ENCODE assay signal across 1 cellular context in genomic region chr11:122170815-122171475, GRCh38.
TF ChIP-seq lines count a peak whose summit lies in the region.

No MANE protein-coding gene starts in this region.

TF ChIP-seq in HCT116, 20 proteins besides CTCF, POLR2A, EP300 and RAD21:
- TF ChIP-seq REST (IDR thresholded peaks at IDR 0.05; ENCODE audit: low read depth) (no peak), MAX (IDR thresholded peaks at IDR 0.05) (0 out of 2 replicates have a peak, but pooled peaks have one; percentile 29), ELF1 (IDR thresholded peaks at IDR 0.05; ENCODE audit: borderline replicate concordance, low read depth) (no peak), ZFX (IDR thresholded peaks at IDR 0.05) (no peak), EZH2 (IDR thresholded peaks at IDR 0.05) (no peak), ATF3 (IDR thresholded peaks at IDR 0.05) (no peak), POLR2AphosphoS5 (IDR thresholded peaks at IDR 0.05; ENCODE audit: low read depth, low read length) (peak; percentile 12; the same call in 1 of the 2 replicates), CEBPB (IDR thresholded peaks at IDR 0.05; ENCODE audit: low read depth) (no peak; the same call in 1 of the 2 replicates), SRF (IDR thresholded peaks at IDR 0.05; ENCODE audit: low read depth) (0 out of 2 replicates have a peak, but pooled peaks have one; percentile 25), SIN3A (IDR thresholded peaks at IDR 0.05; ENCODE audit: low read depth) (0 out of 2 replicates have a peak, but pooled peaks have one; percentile 14), EZH2phosphoT487 (IDR thresholded peaks at IDR 0.05; ENCODE audit: borderline replicate concordance) (no peak), EGR1 (IDR thresholded peaks at IDR 0.05; ENCODE audit: low read depth) (peak; percentile 55), ZNF274 (IDR thresholded peaks at IDR 0.05; ENCODE audit: low read depth, low read length) (no peak), SP1 (IDR thresholded peaks at IDR 0.05; ENCODE audit: low read depth) (peak; percentile 77), CBX3 (IDR thresholded peaks at IDR 0.05; ENCODE audit: low read depth) (peak; percentile 37; the same call in 1 of the 2 replicates), TCF7L2 (IDR thresholded peaks at IDR 0.05; ENCODE audit: borderline replicate concordance, extremely low read depth, insufficient read depth, insufficient read length) (no peak), FOSL1 (IDR thresholded peaks at IDR 0.05; ENCODE audit: low read depth) (peak; percentile 66), ZBTB33 (IDR thresholded peaks at IDR 0.05; ENCODE audit: extremely low read depth, insufficient replicate concordance, low read length) (no peak), YY1 (IDR thresholded peaks at IDR 0.05; ENCODE audit: extremely low read depth, insufficient replicate concordance, low read depth, low read length) (peak; percentile 75), JUND (IDR thresholded peaks at IDR 0.05) (peak; percentile 71)
